Comparison of ENCODE assay signal across 1 cellular context in genomic region chr14:64948612-64949210, GRCh38.
TF ChIP-seq lines count a peak whose summit lies in the region.

No MANE protein-coding gene starts in this region.

TF ChIP-seq in HepG2, 621 proteins besides CTCF, POLR2A, EP300 and RAD21 (continued from another document):
- no peak for TF ChIP-seq ZSCAN5A (CRISPR knock-in tag; IDR thresholded peaks at IDR 0.05; ENCODE audit: borderline replicate concordance)
- TF ChIP-seq NFIB (CRISPR knock-in tag; IDR thresholded peaks at IDR 0.05; ENCODE audit: borderline replicate concordance): no peak
- no peak for TF ChIP-seq SYNCRIP (IDR thresholded peaks at IDR 0.05; ENCODE audit: insufficient read depth, low read depth, low read length)
- TF ChIP-seq ZNF589 (CRISPR knock-in tag; conservative IDR thresholded peaks at IDR 0.05): no peak
- no peak for TF ChIP-seq DPF2 (CRISPR knock-in tag; IDR thresholded peaks at IDR 0.05; ENCODE audit: borderline replicate concordance, low read depth)
- no peak for TF ChIP-seq ZNF24 (IDR thresholded peaks at IDR 0.05)
- no peak for TF ChIP-seq ZNF30 (CRISPR knock-in tag; IDR thresholded peaks at IDR 0.05)
- TF ChIP-seq ZFP90 (CRISPR knock-in tag; IDR thresholded peaks at IDR 0.05; ENCODE audit: borderline replicate concordance): no peak
- TF ChIP-seq ZNF317 (CRISPR knock-in tag; IDR thresholded peaks at IDR 0.05): no peak
- no peak for TF ChIP-seq FOXA3 (CRISPR knock-in tag; IDR thresholded peaks at IDR 0.05)
- TF ChIP-seq ZNF331 (CRISPR knock-in tag; IDR thresholded peaks at IDR 0.05): no peak
- TF ChIP-seq ZNF367 (CRISPR knock-in tag; IDR thresholded peaks at IDR 0.05; ENCODE audit: borderline replicate concordance): no peak
- TF ChIP-seq ZNF646 (CRISPR knock-in tag; IDR thresholded peaks at IDR 0.05): no peak
- TF ChIP-seq POGZ (CRISPR knock-in tag; IDR thresholded peaks at IDR 0.05): no peak
- TF ChIP-seq PCBP1 (IDR thresholded peaks at IDR 0.05; ENCODE audit: borderline replicate concordance, low read depth, low read length): no peak
- no peak for TF ChIP-seq NR3C1 (CRISPR knock-in tag; IDR thresholded peaks at IDR 0.05)
- TF ChIP-seq ZNF441 (CRISPR knock-in tag; IDR thresholded peaks at IDR 0.05; ENCODE audit: borderline replicate concordance): 0 out of 2 replicates have a peak, but pooled peaks have one; percentile 2
- no peak for TF ChIP-seq ZNF256 (CRISPR knock-in tag; conservative IDR thresholded peaks at IDR 0.05)
- TF ChIP-seq ZNF556 (CRISPR knock-in tag; IDR thresholded peaks at IDR 0.05; ENCODE audit: borderline replicate concordance): peak; percentile 37; the same call in 1 of the 2 replicates
- TF ChIP-seq ZNF547 (CRISPR knock-in tag; IDR thresholded peaks at IDR 0.05): no peak
- TF ChIP-seq, protein P1, sequence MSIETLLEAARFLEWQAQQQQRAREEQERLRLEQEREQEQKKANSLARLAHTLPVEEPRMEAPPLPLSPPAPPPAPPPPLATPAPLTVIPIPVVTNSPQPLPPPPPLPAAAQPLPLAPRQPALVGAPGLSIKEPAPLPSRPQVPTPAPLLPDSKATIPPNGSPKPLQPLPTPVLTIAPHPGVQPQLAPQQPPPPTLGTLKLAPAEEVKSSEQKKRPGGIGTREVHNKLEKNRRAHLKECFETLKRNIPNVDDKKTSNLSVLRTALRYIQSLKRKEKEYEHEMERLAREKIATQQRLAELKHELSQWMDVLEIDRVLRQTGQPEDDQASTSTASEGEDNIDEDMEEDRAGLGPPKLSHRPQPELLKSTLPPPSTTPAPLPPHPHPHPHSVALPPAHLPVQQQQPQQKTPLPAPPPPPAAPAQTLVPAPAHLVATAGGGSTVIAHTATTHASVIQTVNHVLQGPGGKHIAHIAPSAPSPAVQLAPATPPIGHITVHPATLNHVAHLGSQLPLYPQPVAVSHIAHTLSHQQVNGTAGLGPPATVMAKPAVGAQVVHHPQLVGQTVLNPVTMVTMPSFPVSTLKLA (IDR thresholded peaks at IDR 0.05): no peak
- peak; percentile 76; the same call in 1 of the 2 replicates for TF ChIP-seq MTA1 (CRISPR knock-in tag; IDR thresholded peaks at IDR 0.05; ENCODE audit: borderline replicate concordance)
- no peak for TF ChIP-seq ZNF549 (CRISPR knock-in tag; IDR thresholded peaks at IDR 0.05)
- TF ChIP-seq PCBP2 (optimal IDR thresholded peaks at IDR 0.05; ENCODE audit: low read depth, low read length, poor library complexity, severe bottlenecking): no peak
- TF ChIP-seq NR2F6 (IDR thresholded peaks at IDR 0.05): no peak
- TF ChIP-seq NR2F6 (CRISPR knock-in tag; IDR thresholded peaks at IDR 0.05): no peak
- no peak for TF ChIP-seq BRCA1 (CRISPR knock-in tag; IDR thresholded peaks at IDR 0.05)
- TF ChIP-seq ZNF784 (CRISPR knock-in tag; IDR thresholded peaks at IDR 0.05; ENCODE audit: borderline replicate concordance): 0 out of 2 replicates have a peak, but pooled peaks have one; percentile 46
- TF ChIP-seq ZNF709 (CRISPR knock-in tag; IDR thresholded peaks at IDR 0.05): no peak
- no peak for TF ChIP-seq ZNF850 (CRISPR knock-in tag; conservative IDR thresholded peaks at IDR 0.05)
- TF ChIP-seq ZNF276 (CRISPR knock-in tag; IDR thresholded peaks at IDR 0.05; ENCODE audit: low read depth): 0 out of 2 replicates have a peak, but pooled peaks have one; percentile 43
- TF ChIP-seq, protein P2, sequence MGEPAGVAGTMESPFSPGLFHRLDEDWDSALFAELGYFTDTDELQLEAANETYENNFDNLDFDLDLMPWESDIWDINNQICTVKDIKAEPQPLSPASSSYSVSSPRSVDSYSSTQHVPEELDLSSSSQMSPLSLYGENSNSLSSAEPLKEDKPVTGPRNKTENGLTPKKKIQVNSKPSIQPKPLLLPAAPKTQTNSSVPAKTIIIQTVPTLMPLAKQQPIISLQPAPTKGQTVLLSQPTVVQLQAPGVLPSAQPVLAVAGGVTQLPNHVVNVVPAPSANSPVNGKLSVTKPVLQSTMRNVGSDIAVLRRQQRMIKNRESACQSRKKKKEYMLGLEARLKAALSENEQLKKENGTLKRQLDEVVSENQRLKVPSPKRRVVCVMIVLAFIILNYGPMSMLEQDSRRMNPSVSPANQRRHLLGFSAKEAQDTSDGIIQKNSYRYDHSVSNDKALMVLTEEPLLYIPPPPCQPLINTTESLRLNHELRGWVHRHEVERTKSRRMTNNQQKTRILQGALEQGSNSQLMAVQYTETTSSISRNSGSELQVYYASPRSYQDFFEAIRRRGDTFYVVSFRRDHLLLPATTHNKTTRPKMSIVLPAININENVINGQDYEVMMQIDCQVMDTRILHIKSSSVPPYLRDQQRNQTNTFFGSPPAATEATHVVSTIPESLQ (CRISPR knock-in tag; conservative IDR thresholded peaks at IDR 0.05): no peak
- peak; percentile 59; the same call in 1 of the 2 replicates for TF ChIP-seq GLI4 (CRISPR knock-in tag; IDR thresholded peaks at IDR 0.05; ENCODE audit: borderline replicate concordance)
- TF ChIP-seq, protein P3, sequence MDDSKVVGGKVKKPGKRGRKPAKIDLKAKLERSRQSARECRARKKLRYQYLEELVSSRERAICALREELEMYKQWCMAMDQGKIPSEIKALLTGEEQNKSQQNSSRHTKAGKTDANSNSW (CRISPR knock-in tag; IDR thresholded peaks at IDR 0.05; ENCODE audit: borderline replicate concordance): no peak
- TF ChIP-seq ZNF614 (CRISPR knock-in tag; IDR thresholded peaks at IDR 0.05; ENCODE audit: borderline replicate concordance): peak; percentile 3; the same call in 1 of the 2 replicates
- TF ChIP-seq, protein P4, sequence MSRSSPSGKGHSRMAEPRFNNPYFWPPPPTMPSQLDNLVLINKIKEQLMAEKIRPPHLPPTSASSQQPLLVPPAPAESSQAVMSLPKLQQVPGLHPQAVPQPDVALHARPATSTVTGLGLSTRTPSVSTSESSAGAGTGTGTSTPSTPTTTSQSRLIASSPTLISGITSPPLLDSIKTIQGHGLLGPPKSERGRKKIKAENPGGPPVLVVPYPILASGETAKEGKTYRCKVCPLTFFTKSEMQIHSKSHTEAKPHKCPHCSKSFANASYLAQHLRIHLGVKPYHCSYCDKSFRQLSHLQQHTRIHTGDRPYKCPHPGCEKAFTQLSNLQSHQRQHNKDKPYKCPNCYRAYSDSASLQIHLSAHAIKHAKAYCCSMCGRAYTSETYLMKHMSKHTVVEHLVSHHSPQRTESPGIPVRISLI (CRISPR knock-in tag; IDR thresholded peaks at IDR 0.05; ENCODE audit: borderline replicate concordance): no peak
- no peak for TF ChIP-seq ZFP41 (CRISPR knock-in tag; IDR thresholded peaks at IDR 0.05; ENCODE audit: borderline replicate concordance)
- 0 out of 2 replicates have a peak, but pooled peaks have one; percentile 17 for TF ChIP-seq ZKSCAN5 (CRISPR knock-in tag; IDR thresholded peaks at IDR 0.05)
- no peak for TF ChIP-seq TRIM24 (CRISPR knock-in tag; IDR thresholded peaks at IDR 0.05)
- no peak for TF ChIP-seq ZNF496 (CRISPR knock-in tag; IDR thresholded peaks at IDR 0.05; ENCODE audit: insufficient replicate concordance)
- no peak for TF ChIP-seq ATF7 (IDR thresholded peaks at IDR 0.05)
- TF ChIP-seq ATF7 (CRISPR knock-in tag; IDR thresholded peaks at IDR 0.05): 0 out of 2 replicates have a peak, but pooled peaks have one; percentile 32
- peak; percentile 71; the same call in 1 of the 2 replicates for TF ChIP-seq ZNF761 (CRISPR knock-in tag; conservative IDR thresholded peaks at IDR 0.05)
- no peak for TF ChIP-seq IRX3 (CRISPR knock-in tag; IDR thresholded peaks at IDR 0.05; ENCODE audit: borderline replicate concordance, low read depth)
